In genomic region chr12:113170457-113170856, GRCh38 we compare ENCODE assay signal across 26 cellular contexts. TPM values are rescaled to one million over a fixed set of nuclear protein-coding genes. Genes with fewer than 3 reads are reported as not detected.
"Had no signal": no experiment of that assay in that cellular context is flagged by ENCODE, and none has a peak within 500 bp of the region (broad histone marks: within the 10 kb centered on the region; RNA-seq: fewer than 3 reads in every experiment).

No MANE protein-coding gene starts in this region.

- H3K27me3 ChIP-seq: heart left ventricle, spleen, suprapubic skin, thyroid gland had no signal

- H3K9me3 ChIP-seq: heart left ventricle, psoas muscle, spleen, suprapubic skin, thyroid gland had no signal

- H3K9me3 Mint-ChIP-seq: naive B cell, nephron, type B pancreatic cell had no signal

- H3K27ac Mint-ChIP-seq: nephron, type B pancreatic cell had no signal

- ATAC-seq: esophagus mucosa; heart left ventricle; left colon; left ventricle myocardium superior; psoas muscle; sciatic nerve; stimulated activated naive CD8-positive, alpha-beta T cell treated with anti-CD3 and anti-CD28 coated beads, Interleukin-15, Interleukin-2, amounts not matched to agents 100 U/mL and 50 U/mL, for 24 hours had no signal

- H3K4me3 ChIP-seq: heart left ventricle, lung, psoas muscle, spleen, suprapubic skin, thyroid gland had no signal

- H3K4me1 ChIP-seq: heart left ventricle, psoas muscle, suprapubic skin had no signal

- H3K4me3 Mint-ChIP-seq: nephron, type B pancreatic cell had no signal

- H3K27me3 Mint-ChIP-seq: naive B cell, type B pancreatic cell had no signal

- H3K27ac ChIP-seq: heart left ventricle, psoas muscle, spleen, suprapubic skin, thyroid gland had no signal

- DNase-seq: effector memory CD4-positive, alpha-beta T cell; hippocampal formation; left colon; left ventricle myocardium superior; mesendoderm; naive B cell; retina; spleen; stimulated activated CD4-positive, alpha-beta T cell treated with anti-CD3 and anti-CD28 coated beads, Interleukin-2, amount 100 ng/mL, for 24 hours; stimulated activated CD4-positive, alpha-beta T cell treated with anti-CD3 and anti-CD28 coated beads, Interleukin-4, amount 100 ng/mL, for 4 hours; stimulated activated naive CD8-positive, alpha-beta T cell treated with anti-CD3 and anti-CD28 coated beads, Interleukin-15, Interleukin-2, amounts not matched to agents 100 U/mL and 50 U/mL, for 24 hours; thyroid gland had no signal

RNA-seq across cellular contexts. Expression of gene CFAP73, which starts 20.9 kb away (rescaled TPM):
- total RNA-seq: fibroblast of lung, frontal cortex, glomerular endothelial cell, heart left ventricle, kidney epithelial cell, left ventricle myocardium superior, omental fat pad, psoas muscle, skeletal muscle tissue, spleen had no signal

RNA-seq across cellular contexts. Expression of gene RASAL1, which starts 34.9 kb away (rescaled TPM):
- total RNA-seq: fibroblast of lung, glomerular endothelial cell, heart left ventricle, left ventricle myocardium superior, omental fat pad, skeletal muscle tissue had no signal
